ENCODE assay signal across 8 cellular contexts in the genomic region with DNA sequence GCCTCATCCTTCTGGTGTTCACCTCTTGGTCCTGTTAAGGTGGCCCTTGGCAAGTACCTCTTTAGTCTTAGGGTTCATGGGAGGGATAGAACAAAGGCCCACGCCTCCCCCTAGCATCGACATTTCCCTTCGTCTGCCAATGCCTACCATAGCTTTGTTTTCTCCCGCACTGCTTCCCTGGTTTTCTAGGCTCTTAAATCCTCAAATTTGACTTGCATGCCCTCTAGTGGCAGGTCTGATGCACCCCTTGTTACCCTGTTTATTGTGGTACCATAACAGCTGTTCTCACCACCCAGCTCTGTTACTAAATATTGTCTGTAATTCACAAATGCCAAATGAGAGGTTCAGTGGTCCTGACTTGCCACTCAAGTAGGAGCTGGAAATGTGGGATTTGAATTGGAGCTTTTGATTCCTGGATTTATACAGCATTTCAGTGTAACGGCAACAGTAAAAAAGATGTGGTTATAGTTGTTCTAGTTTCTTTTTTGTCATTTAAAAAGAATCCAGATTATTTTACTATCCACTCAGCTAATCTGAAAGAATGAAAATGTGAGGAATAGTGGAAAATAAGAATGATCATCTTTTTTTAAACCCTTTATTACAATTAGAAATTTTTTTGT.
A peak's percentile ranks its signal among the peaks of the same experiment; 100 is the strongest.
DNase-seq lines count a peak whose midpoint lies in the region; ATAC-seq and TF ChIP-seq lines count a peak whose summit lies in the region.

No MANE protein-coding gene starts in this region.

- peak; percentile 76; the same call in 1 of the 2 replicates for TF ChIP-seq CTCF in GM12875 (IDR thresholded peaks at IDR 0.05; ENCODE audit: borderline replicate concordance, insufficient read depth, low read depth, low read length)
- TF ChIP-seq CTCF in Peyer's patch (IDR thresholded peaks at IDR 0.05): peak; percentile 22 to 85 (median 64)
- TF ChIP-seq CTCF in parathyroid adenoma (IDR thresholded peaks at IDR 0.05): peak; percentile 66

- H3K4me1 ChIP-seq in Peyer's patch (no peaks in the 10 kb centered on the region), parathyroid adenoma (no peaks in the 10 kb centered on the region)

- H3K36me3 ChIP-seq in Peyer's patch (no peaks in the 10 kb centered on the region), parathyroid adenoma (ENCODE audit: control insufficient read depth, insufficient read depth, low read length) (no peaks in the 10 kb centered on the region)

- H3K27me3 ChIP-seq in Peyer's patch (no peaks in the 10 kb centered on the region), parathyroid adenoma (ENCODE audit: control insufficient read depth, insufficient read depth, low read length) (no peaks in the 10 kb centered on the region)

- H3K9ac ChIP-seq in parathyroid adenoma: no peak overlapping the region

- no peak overlapping the region for H3K4me2 ChIP-seq in parathyroid adenoma (ENCODE audit: low read length)

- H2AFZ ChIP-seq in parathyroid adenoma: peak overlapping the region; percentile 15

- H3K4me3 ChIP-seq in GM12875 (ENCODE audit: low read depth, low read length) (no peak overlapping the region), Peyer's patch (no peak overlapping the region), parathyroid adenoma (ENCODE audit: low read depth, low read length) (no peak overlapping the region)

- DNase-seq in 8988T (peak; percentile 38), M059J (ENCODE audit: low read depth) (peak; percentile 69), Peyer's patch (peak in 2 of 3 donors; percentile 37 to 87), globus pallidus (ENCODE audit: low spot score) (peak; percentile 70)
- DNase-seq in activated effector memory CD4-positive, alpha-beta T cell treated with anti-CD3 and anti-CD28 coated beads, Interleukin-2, amount 50 U/mL, for 16 hours: peak; percentile 65

- H3K9me3 ChIP-seq in Peyer's patch (no peaks in the 10 kb centered on the region), parathyroid adenoma (ENCODE audit: control insufficient read depth, low read length) (no peaks in the 10 kb centered on the region)

- TF ChIP-seq POLR2A in Peyer's patch (IDR thresholded peaks at IDR 0.05): no peak

- H3K79me2 ChIP-seq in parathyroid adenoma: no peaks in the 10 kb centered on the region

- H3K27ac ChIP-seq in Peyer's patch: no peak overlapping the region
- H3K27ac ChIP-seq in parathyroid adenoma: no peak overlapping the region

- ATAC-seq in HG03469 (IDR thresholded peaks at IDR 0.05; ENCODE audit: unreplicated experiment): no peak
